9 cellular contexts compared by ENCODE assay signal in genomic region chr14:95507174-95507573, GRCh38. TPM values are rescaled to one million over a fixed set of nuclear protein-coding genes. Genes with fewer than 3 reads are reported as not detected.
DNase-seq lines count a peak whose midpoint lies in the region; ATAC-seq and TF ChIP-seq lines count a peak whose summit lies in the region.
"Had no signal": no experiment of that assay in that cellular context is flagged by ENCODE, and none has a peak within 500 bp of the region (broad histone marks: within the 10 kb centered on the region; RNA-seq: fewer than 3 reads in every experiment).

No MANE protein-coding gene starts in this region.

- ATAC-seq in CD4-positive, CD25-positive, alpha-beta regulatory T cell (ENCODE audit: low read depth in 2 of 2) = no peak
- ATAC-seq in effector memory CD8-positive, alpha-beta T cell (replicated peaks) = no peak
- ATAC-seq in GM18517 (IDR thresholded peaks at IDR 0.05; ENCODE audit: unreplicated experiment) = no peak
- no peak for ATAC-seq in HG02571 (IDR thresholded peaks at IDR 0.05; ENCODE audit: unreplicated experiment)
- ATAC-seq in HG02678 (IDR thresholded peaks at IDR 0.05; ENCODE audit: unreplicated experiment) = no peak

- H3K27ac ChIP-seq in CD4-positive, CD25-positive, alpha-beta regulatory T cell (ENCODE audit: insufficient read depth, low read length, poor library complexity, severe bottlenecking) = peak overlapping the region; percentile 41

- no peaks in the 10 kb centered on the region for H3K27me3 Mint-ChIP-seq in CD4-positive, CD25-positive, alpha-beta regulatory T cell
- H3K27me3 Mint-ChIP-seq in effector memory CD8-positive, alpha-beta T cell = no peaks in the 10 kb centered on the region
- H3K27me3 Mint-ChIP-seq in glutamatergic neuron (ENCODE audit: unreplicated experiment) = peaks cover 2% of the 10 kb centered on the region

- H3K27ac Mint-ChIP-seq in CD4-positive, CD25-positive, alpha-beta regulatory T cell = peak overlapping the region in 1 of 3 donors; percentile 86
- H3K27ac Mint-ChIP-seq in effector memory CD8-positive, alpha-beta T cell = peak overlapping the region; percentile 28 to 85
- no peak overlapping the region for H3K27ac Mint-ChIP-seq in glutamatergic neuron (ENCODE audit: unreplicated experiment)

- H3K36me3 Mint-ChIP-seq in CD4-positive, CD25-positive, alpha-beta regulatory T cell = peaks cover 40% of the 10 kb centered on the region
- H3K36me3 Mint-ChIP-seq in effector memory CD8-positive, alpha-beta T cell (ENCODE audit: insufficient read depth) = peaks cover 14% of the 10 kb centered on the region
- H3K36me3 Mint-ChIP-seq in glutamatergic neuron (ENCODE audit: unreplicated experiment) = no peaks in the 10 kb centered on the region
- H3K36me3 Mint-ChIP-seq: brain had no signal

- H3K36me3 ChIP-seq in CD4-positive, CD25-positive, alpha-beta regulatory T cell (ENCODE audit: control insufficient read depth, insufficient read depth, low read length) = peaks cover 30% of the 10 kb centered on the region

- H3K4me1 ChIP-seq in CD4-positive, CD25-positive, alpha-beta regulatory T cell (ENCODE audit: control insufficient read depth, insufficient read depth, low read length, poor library complexity, severe bottlenecking) = peaks cover 73% of the 10 kb centered on the region

- H3K27me3 ChIP-seq in CD4-positive, CD25-positive, alpha-beta regulatory T cell (ENCODE audit: control insufficient read depth, insufficient read depth, low read length) = no peaks in the 10 kb centered on the region

- peaks cover 27 to 93% (median 64%) of the 10 kb centered on the region in 4 donors for H3K4me1 Mint-ChIP-seq in CD4-positive, CD25-positive, alpha-beta regulatory T cell
- H3K4me1 Mint-ChIP-seq in effector memory CD8-positive, alpha-beta T cell (ENCODE audit: low read depth in 2 of 2) = peaks cover 50 to 61% of the 10 kb centered on the region in 2 donors
- H3K4me1 Mint-ChIP-seq in glutamatergic neuron (ENCODE audit: low read depth, unreplicated experiment) = peaks cover 18% of the 10 kb centered on the region

- H3K9me3 Mint-ChIP-seq in CD4-positive, CD25-positive, alpha-beta regulatory T cell = no peaks in the 10 kb centered on the region
- H3K9me3 Mint-ChIP-seq in effector memory CD8-positive, alpha-beta T cell = no peaks in the 10 kb centered on the region
- no peaks in the 10 kb centered on the region for H3K9me3 Mint-ChIP-seq in glutamatergic neuron (ENCODE audit: unreplicated experiment)
- H3K9me3 Mint-ChIP-seq: brain had no signal

- H3K4me3 Mint-ChIP-seq in CD4-positive, CD25-positive, alpha-beta regulatory T cell = no peak overlapping the region
- H3K4me3 Mint-ChIP-seq in effector memory CD8-positive, alpha-beta T cell = peak overlapping the region in 1 of 2 donors; percentile 38
- no peak overlapping the region for H3K4me3 Mint-ChIP-seq in glutamatergic neuron (ENCODE audit: unreplicated experiment)
- H3K4me3 Mint-ChIP-seq: brain had no signal

- TF ChIP-seq CTCF in glutamatergic neuron (IDR thresholded peaks at IDR 0.05; ENCODE audit: partially characterized antibody, unreplicated experiment) = no peak

- H3K9me3 ChIP-seq in CD4-positive, CD25-positive, alpha-beta regulatory T cell (ENCODE audit: control insufficient read depth in 2 of 2, low read length in 2 of 2) = no peaks in the 10 kb centered on the region

- no peak overlapping the region for H3K4me3 ChIP-seq in CD4-positive, CD25-positive, alpha-beta regulatory T cell (ENCODE audit: low read depth, low read length)

- DNase-seq in CD4-positive, CD25-positive, alpha-beta regulatory T cell = no peak
- DNase-seq in NOMO-1 treated with dmso at 0.1 percent for 144 hours (lab: John Stamatoyannopoulos, UW; ENCODE audit: unreplicated experiment) (peak; percentile 76), occipital lobe (lab: John Stamatoyannopoulos, UW) (peak; percentile 23), glutamatergic neuron (no peak)
- DNase-seq in effector memory CD8-positive, alpha-beta T cell = no peak

RNA-seq across cellular contexts. Expression of gene SYNE3, which starts 9.3 kb away (rescaled TPM):
- total RNA-seq in CD4-positive, CD25-positive, alpha-beta regulatory T cell = 71.7 TPM
- 1 to 10 TPM; 2.7 to 6.5 (median 4.1) TPM for polyA plus RNA-seq in CD4-positive, CD25-positive, alpha-beta regulatory T cell
- total RNA-seq in occipital lobe = 2.2 TPM
- total RNA-seq in glutamatergic neuron (ENCODE audit: unreplicated experiment) = 7.1 TPM

RNA-seq across cellular contexts. Expression of gene GLRX5, which starts 27.7 kb away (rescaled TPM):
- total RNA-seq in CD4-positive, CD25-positive, alpha-beta regulatory T cell = 18.1 TPM
- polyA plus RNA-seq in CD4-positive, CD25-positive, alpha-beta regulatory T cell = 10 to 100 TPM; 54.2 to 71.9 (median 56.6) TPM
- total RNA-seq in occipital lobe = 28.7 TPM
- 38.9 TPM for total RNA-seq in glutamatergic neuron (ENCODE audit: unreplicated experiment)

Comparison
In these comparisons a context has a peak if more than half of its experiments do, and no peak if none do; other contexts are left out.
1. DNase-seq: peak in NOMO-1 treated with dmso at 0.1 percent for 144 hours (single experiment) and occipital lobe (single experiment); none in CD4-positive, CD25-positive, alpha-beta regulatory T cell (0 of 3), effector memory CD8-positive, alpha-beta T cell (0 of 3) and glutamatergic neuron (single experiment).